9 cellular contexts compared by ENCODE assay signal in genomic region chr7:30163231-30163894, GRCh38. TPM values are rescaled to one million over a fixed set of nuclear protein-coding genes. Genes with fewer than 3 reads are reported as not detected.
DNase-seq lines count a peak whose midpoint lies in the region; ATAC-seq and TF ChIP-seq lines count a peak whose summit lies in the region.
"Had no signal": no experiment of that assay in that cellular context is flagged by ENCODE, and none has a peak within 500 bp of the region (broad histone marks: within the 10 kb centered on the region; RNA-seq: fewer than 3 reads in every experiment).

No MANE protein-coding gene starts in this region.

- no peaks in the 10 kb centered on the region for H3K9me3 ChIP-seq in OCI-LY3 (ENCODE audit: insufficient read depth, low read length)

- no peaks in the 10 kb centered on the region for H3K79me2 ChIP-seq in OCI-LY3 (ENCODE audit: low read length)

- peaks cover 4% of the 10 kb centered on the region for H3K36me3 Mint-ChIP-seq in chondrocyte (ENCODE audit: low read depth)
- H3K36me3 Mint-ChIP-seq in natural killer cell treated with Interleukin-12 subunit alpha and Interleukin-12 subunit beta and Interleukin-15 and Interleukin-18, amount 100 ng/mL, for 72 hours, result no peaks in the 10 kb centered on the region

- ATAC-seq in GM18511 (IDR thresholded peaks at IDR 0.05; ENCODE audit: unreplicated experiment) (peak; percentile 46), HG03060 (IDR thresholded peaks at IDR 0.05; ENCODE audit: low read depth, unreplicated experiment) (peak; percentile 32)
- peak; percentile 90 for ATAC-seq in natural killer cell treated with Interleukin-12 subunit alpha and Interleukin-12 subunit beta and Interleukin-15 and Interleukin-18, amount 100 ng/mL, for 72 hours

- no peak for TF ChIP-seq CTCF in OCI-LY3 (IDR thresholded peaks at IDR 0.05; ENCODE audit: low read depth, low read length)
- no peak for TF ChIP-seq CTCF in chondrocyte (IDR thresholded peaks at IDR 0.05)

- H3K27ac ChIP-seq in OCI-LY3 (ENCODE audit: low read length), result peak overlapping the region; percentile 93
- H3K27ac ChIP-seq: SK-N-MC had no signal

- no peaks in the 10 kb centered on the region for H3K9me3 Mint-ChIP-seq in chondrocyte (ENCODE audit: low read depth)
- no peaks in the 10 kb centered on the region for H3K9me3 Mint-ChIP-seq in natural killer cell treated with Interleukin-12 subunit alpha and Interleukin-12 subunit beta and Interleukin-15 and Interleukin-18, amount 100 ng/mL, for 72 hours

- H3K4me3 Mint-ChIP-seq in chondrocyte (ENCODE audit: unreplicated experiment), result peak overlapping the region; percentile 23
- peak overlapping the region; percentile 98 for H3K4me3 Mint-ChIP-seq in natural killer cell treated with Interleukin-12 subunit alpha and Interleukin-12 subunit beta and Interleukin-15 and Interleukin-18, amount 100 ng/mL, for 72 hours

- DNase-seq in chondrocyte (ENCODE audit: low spot score), result no peak
- DNase-seq in natural killer cell treated with Interleukin-12 subunit alpha and Interleukin-12 subunit beta and Interleukin-15 and Interleukin-18, amount 100 ng/mL, for 72 hours (ENCODE audit: low spot score), result peak; percentile 85
- DNase-seq in inferior parietal cortex (ENCODE audit: extremely low spot score), result no peak
- no peak for DNase-seq in HCEC 1CT
- no peak for DNase-seq in stimulated activated naive CD4-positive, alpha-beta T cell (lab: John Stamatoyannopoulos, UW)

- no peaks in the 10 kb centered on the region for H3K36me3 ChIP-seq in OCI-LY3 (replicated peaks; ENCODE audit: low read depth, low read length)

- H3K4me2 ChIP-seq in OCI-LY3 (ENCODE audit: low read length), result peak overlapping the region; percentile 95

- no peaks in the 10 kb centered on the region for H3K27me3 Mint-ChIP-seq in chondrocyte (ENCODE audit: low read depth)
- no peaks in the 10 kb centered on the region for H3K27me3 Mint-ChIP-seq in natural killer cell treated with Interleukin-12 subunit alpha and Interleukin-12 subunit beta and Interleukin-15 and Interleukin-18, amount 100 ng/mL, for 72 hours

- peaks cover 59% of the 10 kb centered on the region for H3K4me1 ChIP-seq in OCI-LY3 (ENCODE audit: low read length)

- no peaks in the 10 kb centered on the region for H3K27me3 ChIP-seq in OCI-LY3 (ENCODE audit: low read depth, low read length)

- H3K4me3 ChIP-seq in OCI-LY3 (ENCODE audit: low read length), result peak overlapping the region; percentile 65
- H3K4me3 ChIP-seq: SK-N-MC had no signal

- peak overlapping the region; percentile 3 for H3K27ac Mint-ChIP-seq in chondrocyte (ENCODE audit: unreplicated experiment)
- peak overlapping the region; percentile 94 to 99 for H3K27ac Mint-ChIP-seq in natural killer cell treated with Interleukin-12 subunit alpha and Interleukin-12 subunit beta and Interleukin-15 and Interleukin-18, amount 100 ng/mL, for 72 hours

- no peaks in the 10 kb centered on the region for H4K20me1 ChIP-seq in OCI-LY3 (ENCODE audit: insufficient read depth, low read length)

- peaks cover 27% of the 10 kb centered on the region for H3K4me1 Mint-ChIP-seq in chondrocyte (ENCODE audit: low read depth)
- H3K4me1 Mint-ChIP-seq in natural killer cell treated with Interleukin-12 subunit alpha and Interleukin-12 subunit beta and Interleukin-15 and Interleukin-18, amount 100 ng/mL, for 72 hours (ENCODE audit: low read depth in 2 of 2), result peaks cover 47 to 57% of the 10 kb centered on the region in 2 donors

- H3K9ac ChIP-seq in OCI-LY3 (ENCODE audit: low read length), result peak overlapping the region; percentile 67

- peak overlapping the region; percentile 7; the same call in 1 of the 2 replicates for H2AFZ ChIP-seq in OCI-LY3 (ENCODE audit: low read depth, low read length)

RNA-seq across cellular contexts. Expression of gene MTURN, which starts 28.6 kb away (rescaled TPM):
- total RNA-seq in chondrocyte, result 14.9 to 19.8 TPM (median 15.7 TPM) in 3 replicates
- total RNA-seq in natural killer cell treated with Interleukin-12 subunit alpha and Interleukin-12 subunit beta and Interleukin-15 and Interleukin-18, amount 100 ng/mL, for 72 hours, result 10 to 100 TPM in 1 of 2 donors, 1 to 10 TPM in 1; 3.6 to 10.2 TPM

Comparison
In these comparisons a context has a peak if more than half of its experiments do, and no peak if none do; other contexts are left out.
1. ATAC-seq: peak in every context shown above with its lines; median percentile 90 in natural killer cell treated with Interleukin-12 subunit alpha and Interleukin-12 subunit beta and Interleukin-15 and Interleukin-18, amount 100 ng/mL, for 72 hours; 46 in GM18511; 32 in HG03060.